1 cellular context compared by ENCODE assay signal in genomic region chr2:11446733-11447248, GRCh38.
TF ChIP-seq lines count a peak whose summit lies in the region.

No MANE protein-coding gene starts in this region.

TF ChIP-seq in WTC11, 78 proteins besides CTCF, POLR2A, EP300 and RAD21 (continued from another document):
- TF ChIP-seq JUN (CRISPR knock-in tag; IDR thresholded peaks at IDR 0.05) (no peak), ZNF532 (CRISPR knock-in tag; IDR thresholded peaks at IDR 0.05; ENCODE audit: borderline replicate concordance) (no peak), GRHL2 (CRISPR knock-in tag; IDR thresholded peaks at IDR 0.05; ENCODE audit: insufficient replicate concordance, severe bottlenecking) (no peak), CBFB (CRISPR knock-in tag; IDR thresholded peaks at IDR 0.05; ENCODE audit: low read depth) (no peak), EMX1 (CRISPR knock-in tag; IDR thresholded peaks at IDR 0.05) (no peak), ATF2 (CRISPR knock-in tag; IDR thresholded peaks at IDR 0.05; ENCODE audit: borderline replicate concordance, low read depth) (no peak), ZBTB21 (CRISPR knock-in tag; IDR thresholded peaks at IDR 0.05; ENCODE audit: borderline replicate concordance) (no peak), FOXP4 (CRISPR knock-in tag; IDR thresholded peaks at IDR 0.05) (no peak), NR3C1 (CRISPR knock-in tag; conservative IDR thresholded peaks at IDR 0.05; ENCODE audit: low read depth) (no peak)
